In the genomic region with DNA sequence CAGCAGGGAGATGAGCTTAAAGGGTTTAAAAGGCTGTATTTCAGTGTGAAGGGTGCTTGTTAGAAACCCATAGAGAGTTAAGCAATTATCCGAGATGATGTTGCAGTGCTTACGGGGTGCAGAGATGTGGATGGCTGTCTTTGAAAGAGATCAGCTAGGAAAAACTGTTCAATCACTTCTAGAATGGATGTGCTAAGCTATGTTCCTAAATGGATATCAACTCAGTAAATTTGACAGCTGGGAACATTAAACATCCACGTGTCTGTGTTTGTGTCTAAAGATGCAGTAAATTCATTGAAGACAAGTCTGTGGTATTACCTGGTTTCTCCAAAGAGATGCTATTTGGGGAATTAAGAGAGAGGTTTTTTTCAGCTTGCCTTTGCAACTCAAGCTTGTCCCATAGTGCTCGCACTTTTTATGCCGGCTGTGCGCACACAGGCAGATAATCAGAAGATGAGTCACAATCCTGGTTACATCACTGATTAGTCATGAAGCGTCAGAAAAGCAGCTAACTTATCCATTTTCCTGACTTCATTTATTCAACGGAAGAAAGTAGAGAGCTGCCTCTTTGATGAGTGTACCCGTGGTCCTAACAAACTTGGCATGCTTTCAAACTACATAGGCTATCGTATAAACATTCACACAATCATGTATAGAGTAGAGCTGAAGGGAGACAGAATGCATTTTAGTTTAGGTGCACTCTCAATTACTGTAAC, we compare ENCODE assay signal across 1 cellular context.
A peak's percentile ranks its signal among the peaks of the same experiment; 100 is the strongest.
TF ChIP-seq lines count a peak whose summit lies in the region.

No MANE protein-coding gene starts in this region.

TF ChIP-seq in HCT116, 20 proteins besides CTCF, POLR2A, EP300 and RAD21:
- TF ChIP-seq SIN3A (IDR thresholded peaks at IDR 0.05; ENCODE audit: low read depth) (no peak), SRF (IDR thresholded peaks at IDR 0.05; ENCODE audit: low read depth) (0 out of 2 replicates have a peak, but pooled peaks have one; percentile 31), SP1 (IDR thresholded peaks at IDR 0.05; ENCODE audit: low read depth) (0 out of 2 replicates have a peak, but pooled peaks have one; percentile 28), CBX3 (IDR thresholded peaks at IDR 0.05; ENCODE audit: low read depth) (no peak), FOSL1 (IDR thresholded peaks at IDR 0.05; ENCODE audit: low read depth) (peak; percentile 80), JUND (IDR thresholded peaks at IDR 0.05) (peak; percentile 75), TCF7L2 (IDR thresholded peaks at IDR 0.05; ENCODE audit: borderline replicate concordance, extremely low read depth, insufficient read depth, insufficient read length) (peak; percentile 66)
- TF ChIP-seq, protein P1, sequence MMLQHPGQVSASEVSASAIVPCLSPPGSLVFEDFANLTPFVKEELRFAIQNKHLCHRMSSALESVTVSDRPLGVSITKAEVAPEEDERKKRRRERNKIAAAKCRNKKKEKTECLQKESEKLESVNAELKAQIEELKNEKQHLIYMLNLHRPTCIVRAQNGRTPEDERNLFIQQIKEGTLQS (IDR thresholded peaks at IDR 0.05) = 0 out of 2 replicates have a peak, but pooled peaks have one; percentile 53
